Comparison of ENCODE assay signal across 8 cellular contexts in genomic region chr16:88681709-88682451, GRCh38. TPM values are rescaled to one million over a fixed set of nuclear protein-coding genes. Genes with fewer than 3 reads are reported as not detected.
DNase-seq lines count a peak whose midpoint lies in the region; ATAC-seq, FAIRE-seq and TF ChIP-seq lines count a peak whose summit lies in the region.

No MANE protein-coding gene starts in this region.

- peak in 1 of 2 donors; percentile 19 for TF ChIP-seq POLR2A in Peyer's patch (IDR thresholded peaks at IDR 0.05)

- no peak for FAIRE-seq in pancreas (lab: Jason Lieb, UNC)

- H3K27me3 ChIP-seq in Peyer's patch (peaks cover 0 to 9% of the 10 kb centered on the region in 2 donors), pancreas (no peaks in the 10 kb centered on the region)

- H3K4me3 Mint-ChIP-seq in type B pancreatic cell: no peak overlapping the region

- TF ChIP-seq CTCF in Peyer's patch (IDR thresholded peaks at IDR 0.05) (no peak), pancreas (IDR thresholded peaks at IDR 0.05) (no peak), type B pancreatic cell (conservative IDR thresholded peaks at IDR 0.05) (no peak)

- no peaks in the 10 kb centered on the region for H3K4me1 Mint-ChIP-seq in type B pancreatic cell (ENCODE audit: unreplicated experiment)

- H3K27ac Mint-ChIP-seq in type B pancreatic cell: no peak overlapping the region

- intact Hi-C loops in pancreas (cut with DNase I): no loop called here

- H3K27me3 Mint-ChIP-seq in type B pancreatic cell: peaks cover 30% of the 10 kb centered on the region

- peak in 2 of 3 donors; percentile 96 to 97 for DNase-seq in Peyer's patch
- peak in 47 of 58 donors; percentile 14 to 86 (median 54) for DNase-seq in anterior cingulate cortex (lab: John Stamatoyannopoulos, UW)
- DNase-seq in pancreas: peak in 2 of 6 donors; percentile 53 to 75
- no peak for DNase-seq in HK-2 (ENCODE audit: unreplicated experiment)
- DNase-seq in type B pancreatic cell (ENCODE audit: extremely low spot score, unreplicated experiment): no peak
- no peak for DNase-seq in NCI-H2171 (lab: John Stamatoyannopoulos, UW)

- H3K9me3 ChIP-seq in Peyer's patch (no peaks in the 10 kb centered on the region), pancreas (no peaks in the 10 kb centered on the region)

- WGBS in pancreas, 2 donors: 70 to 72% methylated on average over 21 of the region's 21 CpGs

- peak; percentile 75 for ATAC-seq in GM18868 (IDR thresholded peaks at IDR 0.05; ENCODE audit: unreplicated experiment)
- peak; percentile 81 for ATAC-seq in HG02938 (IDR thresholded peaks at IDR 0.05; ENCODE audit: unreplicated experiment)
- peak in 1 of 4 donors; percentile 2 for ATAC-seq in pancreas

- H3K9me3 Mint-ChIP-seq in type B pancreatic cell: no peaks in the 10 kb centered on the region

- H3K36me3 ChIP-seq in Peyer's patch: no peaks in the 10 kb centered on the region
- no peaks in the 10 kb centered on the region for H3K36me3 ChIP-seq in pancreas

- H3K36me3 Mint-ChIP-seq in type B pancreatic cell: no peaks in the 10 kb centered on the region

- H3K27ac ChIP-seq in Peyer's patch: peak overlapping the region; percentile 78 to 92 (median 87)
- peak overlapping the region in 3 of 4 donors; percentile 22 to 41 (median 39) for H3K27ac ChIP-seq in pancreas

- H3K4me3 ChIP-seq in Peyer's patch (peak overlapping the region; percentile 4 to 36 (median 14)), pancreas (no peak overlapping the region)

- H3K4me1 ChIP-seq in Peyer's patch: peaks cover 0 to 34% (median 22%) of the 10 kb centered on the region in 4 donors
- H3K4me1 ChIP-seq in pancreas: peaks cover 0 to 8% (median 7%) of the 10 kb centered on the region in 3 donors

RNA-seq across cellular contexts. Expression of gene SNAI3, which starts 4.4 kb away (rescaled TPM):
- under 1 TPM in 2 of 4 donors, not detected in 2; 0.70 to 0.80 TPM for total RNA-seq in Peyer's patch
- 1 to 10 TPM in 1 of 6 donors, under 1 TPM in 5; 0.19 to 1.9 (median 0.69) TPM for total RNA-seq in pancreas
- 1 to 10 TPM in 1 of 2 donors, under 1 TPM in 1; 0.72 to 1.2 TPM for polyA plus RNA-seq in pancreas
- total RNA-seq in type B pancreatic cell (ENCODE audit: low replicate concordance): 0.68 and 0.79 TPM in 2 replicates

RNA-seq across cellular contexts. Expression of gene MVD, which starts 19.0 kb away (rescaled TPM):
- 100 to 1,000 TPM in 1 of 4 donors, 10 to 100 TPM in 3; 36.8 to 107 (median 60.6) TPM for total RNA-seq in Peyer's patch
- 10 to 100 TPM; 12.7 to 20.7 (median 15.3) TPM for total RNA-seq in pancreas
- polyA plus RNA-seq in pancreas: 10 to 100 TPM; 41.8 to 46.6 TPM
- total RNA-seq in type B pancreatic cell (ENCODE audit: low replicate concordance): 59.0 and 60.6 TPM in 2 replicates

RNA-seq across cellular contexts. Expression of gene RNF166, which starts 24.3 kb away (rescaled TPM):
- total RNA-seq in Peyer's patch: 10 to 100 TPM; 14.5 to 64.4 (median 23.1) TPM
- total RNA-seq in pancreas: 10 to 100 TPM in 4 of 6 donors, 1 to 10 TPM in 2; 9.7 to 18.0 (median 10.9) TPM
- polyA plus RNA-seq in pancreas: 10 to 100 TPM; 23.4 to 40.9 TPM
- 11.9 and 20.1 TPM in 2 replicates for total RNA-seq in type B pancreatic cell (ENCODE audit: low replicate concordance)

RNA-seq across cellular contexts. Expression of gene CTU2, which starts 24.4 kb away (rescaled TPM):
- total RNA-seq in Peyer's patch (10 to 100 TPM in 2 of 4 donors, 1 to 10 TPM in 2; 3.9 to 25.1 (median 9.3) TPM), pancreas (10 to 100 TPM in 3 of 6 donors, 1 to 10 TPM in 3; 8.1 to 13.3 (median 10.0) TPM), type B pancreatic cell (ENCODE audit: low replicate concordance) (25.1 and 27.1 TPM in 2 replicates)
- polyA plus RNA-seq in pancreas: 10 to 100 TPM; 20.3 to 21.9 TPM

RNA-seq across cellular contexts. Expression of gene CYBA, which starts 31.0 kb away (rescaled TPM):
- total RNA-seq in Peyer's patch (100 to 1,000 TPM; 131 to 162 (median 141) TPM), pancreas (100 to 1,000 TPM in 2 of 6 donors, 10 to 100 TPM in 4; 38.0 to 135 (median 58.8) TPM), type B pancreatic cell (ENCODE audit: low replicate concordance) (120 and 144 TPM in 2 replicates)
- 10 to 100 TPM; 63.3 to 85.9 TPM for polyA plus RNA-seq in pancreas

Comparison
In these comparisons a context has a peak if more than half of its experiments do, and no peak if none do; other contexts are left out.
1. DNase-seq: peak in Peyer's patch (2 of 3) and anterior cingulate cortex (47 of 58); none in HK-2 (single experiment), type B pancreatic cell (single experiment) and NCI-H2171 (single experiment).
2. H3K4me3 ChIP-seq: peak in Peyer's patch (4 of 4); none in pancreas (0 of 4).